1 cellular context compared by ENCODE assay signal in the genomic region with DNA sequence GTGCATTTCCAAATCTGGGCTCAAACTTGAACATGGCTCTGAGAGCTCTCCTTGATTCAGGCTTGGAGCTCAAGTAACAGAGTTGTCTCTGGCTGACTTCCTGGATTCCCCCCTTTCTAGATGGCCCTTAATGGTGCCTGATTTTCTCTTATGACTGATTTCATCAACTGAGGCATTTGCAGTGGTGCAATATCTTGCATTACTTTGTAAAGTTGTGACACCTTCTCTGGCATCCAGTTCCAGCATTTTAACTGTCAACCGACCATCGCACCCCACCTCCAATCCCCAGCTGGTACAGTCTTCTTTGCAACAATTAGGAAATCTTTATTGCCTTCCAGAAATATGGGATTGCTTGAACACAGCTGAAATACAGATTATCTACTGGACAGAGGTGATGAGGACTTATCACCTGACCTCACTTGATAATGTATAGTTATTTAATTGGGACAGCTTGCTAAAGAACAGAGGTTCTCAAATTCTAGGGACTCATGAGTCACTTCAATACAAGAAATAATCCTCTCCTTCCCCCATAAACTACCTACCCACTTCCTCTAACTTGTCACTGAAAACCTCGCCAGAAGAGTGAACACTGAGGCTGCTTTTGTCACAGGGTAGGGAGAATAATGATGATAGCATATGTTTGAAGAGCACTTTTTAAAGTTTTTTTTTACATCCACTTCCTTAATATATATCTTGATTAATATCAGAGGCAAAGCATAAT.
TF ChIP-seq lines count a peak whose summit lies in the region.

No MANE protein-coding gene starts in this region.

TF ChIP-seq in WTC11, 78 proteins besides CTCF, POLR2A, EP300 and RAD21 (continued from another document):
- TF ChIP-seq, protein P1, sequence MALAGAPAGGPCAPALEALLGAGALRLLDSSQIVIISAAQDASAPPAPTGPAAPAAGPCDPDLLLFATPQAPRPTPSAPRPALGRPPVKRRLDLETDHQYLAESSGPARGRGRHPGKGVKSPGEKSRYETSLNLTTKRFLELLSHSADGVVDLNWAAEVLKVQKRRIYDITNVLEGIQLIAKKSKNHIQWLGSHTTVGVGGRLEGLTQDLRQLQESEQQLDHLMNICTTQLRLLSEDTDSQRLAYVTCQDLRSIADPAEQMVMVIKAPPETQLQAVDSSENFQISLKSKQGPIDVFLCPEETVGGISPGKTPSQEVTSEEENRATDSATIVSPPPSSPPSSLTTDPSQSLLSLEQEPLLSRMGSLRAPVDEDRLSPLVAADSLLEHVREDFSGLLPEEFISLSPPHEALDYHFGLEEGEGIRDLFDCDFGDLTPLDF (CRISPR knock-in tag; IDR thresholded peaks at IDR 0.05) = no peak
- TF ChIP-seq RELA (CRISPR knock-in tag; IDR thresholded peaks at IDR 0.05; ENCODE audit: borderline replicate concordance) = no peak
- TF ChIP-seq SP1 (CRISPR knock-in tag; conservative IDR thresholded peaks at IDR 0.05) = no peak
